Comparison of ENCODE assay signal across 8 cellular contexts in the genomic region with DNA sequence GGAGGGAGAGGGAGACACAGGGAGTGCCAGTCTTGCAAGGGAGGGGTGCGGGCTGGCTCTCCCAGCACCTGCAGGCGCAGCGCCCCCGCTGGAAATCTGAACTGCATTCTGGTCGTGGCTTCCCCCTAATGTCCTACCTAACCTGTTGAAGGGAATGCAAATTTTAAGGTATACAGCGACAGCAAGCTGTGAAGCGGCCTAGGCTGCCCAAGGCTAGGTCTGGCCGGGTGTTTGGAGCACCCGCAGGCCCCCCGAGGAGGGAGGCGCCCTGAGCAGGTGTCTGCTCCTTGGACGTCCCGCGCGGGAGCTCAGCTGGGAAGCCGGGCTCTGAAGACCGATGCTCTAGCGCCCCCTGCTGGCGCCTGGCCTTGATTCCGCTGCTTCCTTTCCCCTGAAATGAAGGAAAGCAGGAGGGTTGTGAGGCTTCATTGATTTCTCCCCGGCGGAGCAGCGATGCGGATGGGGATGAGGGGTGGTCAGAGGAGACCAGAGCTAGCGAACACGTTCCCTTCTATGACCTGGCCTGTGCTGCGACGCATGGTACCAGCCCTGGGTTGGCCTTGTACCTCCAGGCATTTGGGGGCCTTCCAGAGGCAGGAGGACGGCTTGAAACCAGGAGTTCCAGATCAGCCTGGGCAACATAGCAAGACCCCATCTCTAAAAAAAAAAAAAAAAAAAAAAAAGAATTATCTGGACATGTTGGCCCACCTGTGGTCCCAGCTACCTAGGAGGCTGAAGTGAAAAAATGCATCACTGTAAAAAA.
DNase-seq lines count a peak whose midpoint lies in the region; ATAC-seq, FAIRE-seq and TF ChIP-seq lines count a peak whose summit lies in the region.

No MANE protein-coding gene starts in this region.

- H3K9me3 Mint-ChIP-seq in naive thymus-derived CD8-positive, alpha-beta T cell = peaks cover 0 to 2% (median 0%) of the 10 kb centered on the region in 9 donors
- H3K9me3 Mint-ChIP-seq in stimulated activated effector memory CD8-positive, alpha-beta T cell treated with anti-CD3 and anti-CD28 coated beads, Interleukin-12 subunit alpha, Interleukin-12 subunit beta, amount 100 ng/mL, for 72 hours = no peaks in the 10 kb centered on the region

- no peak overlapping the region for H3K27ac Mint-ChIP-seq in naive thymus-derived CD8-positive, alpha-beta T cell
- H3K27ac Mint-ChIP-seq in stimulated activated effector memory CD8-positive, alpha-beta T cell treated with anti-CD3 and anti-CD28 coated beads, Interleukin-12 subunit alpha, Interleukin-12 subunit beta, amount 100 ng/mL, for 72 hours = no peak overlapping the region

- H3K4me3 Mint-ChIP-seq in naive thymus-derived CD8-positive, alpha-beta T cell = no peak overlapping the region
- H3K4me3 Mint-ChIP-seq in stimulated activated effector memory CD8-positive, alpha-beta T cell treated with anti-CD3 and anti-CD28 coated beads, Interleukin-12 subunit alpha, Interleukin-12 subunit beta, amount 100 ng/mL, for 72 hours = no peak overlapping the region

- H3K4me1 Mint-ChIP-seq in naive thymus-derived CD8-positive, alpha-beta T cell = peaks cover 0 to 10% (median 3%) of the 10 kb centered on the region in 4 donors
- peaks cover 12% of the 10 kb centered on the region for H3K4me1 Mint-ChIP-seq in stimulated activated effector memory CD8-positive, alpha-beta T cell treated with anti-CD3 and anti-CD28 coated beads, Interleukin-12 subunit alpha, Interleukin-12 subunit beta, amount 100 ng/mL, for 72 hours

- DNase-seq in D721Med (ENCODE audit: insufficient read length, low spot score) (peak; percentile 42), NOMO-1 treated with dmso at 0.1 percent for 144 hours (lab: John Stamatoyannopoulos, UW; ENCODE audit: unreplicated experiment) (peak; percentile 69), activated T-cell treated with anti-CD3 and anti-CD28 coated beads for 48 hours (ENCODE audit: low read depth) (peak; percentile 67), fibroblast of gingiva (ENCODE audit: low read depth) (peak; percentile 34)
- peak; percentile 11 to 69 (median 36) for DNase-seq in naive thymus-derived CD8-positive, alpha-beta T cell
- DNase-seq in stimulated activated effector memory CD8-positive, alpha-beta T cell treated with anti-CD3 and anti-CD28 coated beads, Interleukin-12 subunit alpha, Interleukin-12 subunit beta, amount 100 ng/mL, for 72 hours (ENCODE audit: low spot score in 2 of 2) = peak; percentile 60 to 72

- no peaks in the 10 kb centered on the region for H3K36me3 Mint-ChIP-seq in naive thymus-derived CD8-positive, alpha-beta T cell
- no peaks in the 10 kb centered on the region for H3K36me3 Mint-ChIP-seq in stimulated activated effector memory CD8-positive, alpha-beta T cell treated with anti-CD3 and anti-CD28 coated beads, Interleukin-12 subunit alpha, Interleukin-12 subunit beta, amount 100 ng/mL, for 72 hours

- ATAC-seq in HG03354 (IDR thresholded peaks at IDR 0.05; ENCODE audit: poor library complexity, severe bottlenecking, unreplicated experiment) (peak; percentile 74), HG03439 (IDR thresholded peaks at IDR 0.05; ENCODE audit: unreplicated experiment) (no peak)
- no peak for ATAC-seq in naive thymus-derived CD8-positive, alpha-beta T cell
- peak; percentile 34 for ATAC-seq in stimulated activated effector memory CD8-positive, alpha-beta T cell treated with anti-CD3 and anti-CD28 coated beads, Interleukin-12 subunit alpha, Interleukin-12 subunit beta, amount 100 ng/mL, for 72 hours

- TF ChIP-seq CTCF in D721Med (IDR thresholded peaks at IDR 0.05; ENCODE audit: insufficient read depth, missing control alignments) = peak; percentile 79

- peaks cover 3 to 25% (median 13%) of the 10 kb centered on the region in 5 donors for H3K27me3 Mint-ChIP-seq in naive thymus-derived CD8-positive, alpha-beta T cell

- FAIRE-seq in D721Med (lab: Jason Lieb, UNC) = no peak

- POLR2A ChIA-PET in naive thymus-derived CD8-positive, alpha-beta T cell (lab: Charles Lee) = no interaction called here

Comparison
In these comparisons a context has a peak if more than half of its experiments do, and no peak if none do; other contexts are left out.
1. ATAC-seq: peak in HG03354 (single experiment) and stimulated activated effector memory CD8-positive, alpha-beta T cell treated with anti-CD3 and anti-CD28 coated beads, Interleukin-12 subunit alpha, Interleukin-12 subunit beta, amount 100 ng/mL, for 72 hours (single experiment); none in naive thymus-derived CD8-positive, alpha-beta T cell (0 of 2) and HG03439 (single experiment).
2. Peak in every context shown above with its lines, with median percentiles within 50 percentile points of each other: DNase-seq.